1 cellular context compared by ENCODE assay signal in genomic region chr5:83473344-83474169, GRCh38.
TF ChIP-seq lines count a peak whose summit lies in the region.

No MANE protein-coding gene starts in this region.

TF ChIP-seq in GM23338, 12 proteins besides CTCF, POLR2A, EP300 and RAD21 (continued from another document):
- peak; percentile 29; the same call in 1 of the 2 replicates for TF ChIP-seq ZNF462 (CRISPR knock-in tag; IDR thresholded peaks at IDR 0.05)
